In the genomic region with DNA sequence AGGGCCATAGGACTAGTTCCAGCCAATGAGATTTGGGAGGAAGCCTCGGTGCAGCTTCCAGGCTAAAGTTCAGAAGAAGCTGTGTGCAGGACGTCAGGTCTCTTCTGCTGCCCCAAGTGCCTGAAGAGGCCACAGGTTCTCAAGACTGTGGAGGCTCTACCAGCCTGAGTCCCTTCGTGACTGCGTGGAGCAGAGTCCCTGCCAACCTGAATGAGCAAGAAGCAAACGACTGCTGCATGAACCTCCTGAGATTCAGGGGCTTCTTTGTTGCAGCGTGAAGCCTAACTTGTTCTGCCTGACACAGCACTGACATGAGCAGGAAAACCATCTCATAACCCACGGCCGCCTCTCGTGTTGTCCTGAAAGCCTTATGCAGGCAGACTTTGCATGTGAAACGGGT, we compare ENCODE assay signal across 23 cellular contexts. TPM values are rescaled to one million over a fixed set of nuclear protein-coding genes. Genes with fewer than 3 reads are reported as not detected.
DNase-seq lines count a peak whose midpoint lies in the region; ATAC-seq and TF ChIP-seq lines count a peak whose summit lies in the region.
"Had no signal": no experiment of that assay in that cellular context is flagged by ENCODE, and none has a peak within 500 bp of the region (broad histone marks: within the 10 kb centered on the region; RNA-seq: fewer than 3 reads in every experiment).

No MANE protein-coding gene starts in this region.

- no peaks in the 10 kb centered on the region for H3K9me2 ChIP-seq in GM23248 (ENCODE audit: insufficient read depth)

- H3K27me3 ChIP-seq in left ventricle myocardium inferior (ENCODE audit: low read depth) = peaks cover 41% of the 10 kb centered on the region
- H3K27me3 ChIP-seq in GM23248 (replicated peaks; ENCODE audit: insufficient read depth) = no peaks in the 10 kb centered on the region
- no peaks in the 10 kb centered on the region for H3K27me3 ChIP-seq in osteoblast (ENCODE audit: insufficient read depth, low read length)
- peaks cover 0 to 2% (median 0%) of the 10 kb centered on the region in 5 donors for H3K27me3 ChIP-seq in subcutaneous abdominal adipose tissue (ENCODE audit: control insufficient read depth in 5 of 5, insufficient read depth in 4 of 5, low read length in 5 of 5)
- peaks cover 0 to 22% (median 6%) of the 10 kb centered on the region in 3 donors for H3K27me3 ChIP-seq in stomach
- H3K27me3 ChIP-seq: BE2C had no signal

- TF ChIP-seq EP300 in stomach (IDR thresholded peaks at IDR 0.05) = no peak

- no peak overlapping the region for H2AFZ ChIP-seq in GM23248
- no peak overlapping the region for H2AFZ ChIP-seq in osteoblast (ENCODE audit: low read length)

- H3K27ac ChIP-seq in left ventricle myocardium inferior (replicated peaks) (no peak overlapping the region), GM23248 (peak overlapping the region; percentile 86), osteoblast (ENCODE audit: low read depth, low read length) (no peak overlapping the region), subcutaneous abdominal adipose tissue (ENCODE audit: low read depth, low read length) (peak overlapping the region; percentile 79), stomach (no peak overlapping the region)
- H3K27ac ChIP-seq: 22Rv1; A549; BLaER1 treated with 17β-estradiol and CSF1 and Interleukin-3, amounts not matched to agents 10 nM and 100 nM had no signal

- ATAC-seq in Right ventricle myocardium superior (ENCODE audit: poor library complexity) (no peak), HG03097 (IDR thresholded peaks at IDR 0.05; ENCODE audit: low FRiP score, unreplicated experiment) (no peak), GM18511 (IDR thresholded peaks at IDR 0.05; ENCODE audit: unreplicated experiment) (no peak)
- ATAC-seq: A549 had no signal

- H3K79me2 ChIP-seq in GM23248 (ENCODE audit: insufficient read depth) (peaks cover 100% of the 10 kb centered on the region), osteoblast (ENCODE audit: insufficient read depth, low read length) (no peaks in the 10 kb centered on the region)

- no peaks in the 10 kb centered on the region for H3K36me3 ChIP-seq in left ventricle myocardium inferior
- H3K36me3 ChIP-seq in GM23248 (ENCODE audit: low read depth) = peaks cover 29% of the 10 kb centered on the region
- no peaks in the 10 kb centered on the region for H3K36me3 ChIP-seq in osteoblast (ENCODE audit: insufficient read depth, low read length)
- H3K36me3 ChIP-seq in subcutaneous abdominal adipose tissue (ENCODE audit: control insufficient read depth in 5 of 5, insufficient read depth in 5 of 5, low read length in 5 of 5) = peaks cover 0 to 18% (median 9%) of the 10 kb centered on the region in 5 donors
- H3K36me3 ChIP-seq in stomach = peaks cover 0 to 9% (median 0%) of the 10 kb centered on the region in 4 donors
- H3K36me3 ChIP-seq: BE2C; BLaER1 treated with 17β-estradiol and CSF1 and Interleukin-3, amounts not matched to agents 10 nM and 100 nM had no signal

- no peak for TF ChIP-seq POLR2A in stomach (IDR thresholded peaks at IDR 0.05)

- intact Hi-C loops in Right ventricle myocardium superior (cut with DNase I) (no loop called here), left ventricle myocardium inferior (cut with micrococcal nuclease) (no loop called here), stomach (cut with DNase I; ENCODE audit: low total_unique reads) (no loop called here)

- no peak overlapping the region for H3K4me3 ChIP-seq in left ventricle myocardium inferior
- H3K4me3 ChIP-seq in GM23248 = no peak overlapping the region
- no peak overlapping the region for H3K4me3 ChIP-seq in osteoblast (ENCODE audit: insufficient read depth, low read length)
- H3K4me3 ChIP-seq in subcutaneous abdominal adipose tissue (ENCODE audit: low read depth in 1 of 5, low read length in 5 of 5) = no peak overlapping the region
- H3K4me3 ChIP-seq in stomach = no peak overlapping the region
- H3K4me3 ChIP-seq: A549; BLaER1 treated with 17β-estradiol and CSF1 and Interleukin-3, amounts not matched to agents 10 nM and 100 nM had no signal

- TF ChIP-seq CTCF in left ventricle myocardium inferior (IDR thresholded peaks at IDR 0.05; ENCODE audit: borderline replicate concordance) (no peak), osteoblast (IDR thresholded peaks at IDR 0.05; ENCODE audit: extremely low read depth, low read depth, low read length) (no peak), stomach (IDR thresholded peaks at IDR 0.05) (no peak)

- peaks cover 24% of the 10 kb centered on the region; the same call in 1 of the 2 replicates for H4K20me1 ChIP-seq in GM23248 (ENCODE audit: insufficient read depth)
- peaks cover 25% of the 10 kb centered on the region for H4K20me1 ChIP-seq in osteoblast (ENCODE audit: insufficient read depth, low read length)
- H4K20me1 ChIP-seq: BLaER1 treated with 17β-estradiol and CSF1 and Interleukin-3, amounts not matched to agents 10 nM and 100 nM had no signal

- H3K9ac ChIP-seq in GM23248 = peak overlapping the region; percentile 67
- no peak overlapping the region for H3K9ac ChIP-seq in subcutaneous abdominal adipose tissue (ENCODE audit: low read length in 5 of 5)
- H3K9ac ChIP-seq: BLaER1 treated with 17β-estradiol and CSF1 and Interleukin-3, amounts not matched to agents 10 nM and 100 nM had no signal

- H3K4me2 ChIP-seq in GM23248 (ENCODE audit: unreplicated experiment) = peak overlapping the region; percentile 36
- H3K4me2 ChIP-seq in osteoblast (ENCODE audit: insufficient read depth, low read length) = no peak overlapping the region
- H3K4me2 ChIP-seq: A549 had no signal

- H3K4me1 ChIP-seq in left ventricle myocardium inferior (no peaks in the 10 kb centered on the region), GM23248 (ENCODE audit: insufficient read depth) (peaks cover 92% of the 10 kb centered on the region), osteoblast (ENCODE audit: insufficient read depth, low read length) (peaks cover 17% of the 10 kb centered on the region), subcutaneous abdominal adipose tissue (ENCODE audit: control insufficient read depth in 5 of 5, insufficient read depth in 5 of 5, low read length in 5 of 5) (peaks cover 5 to 72% (median 57%) of the 10 kb centered on the region in 5 donors), stomach (peaks cover 0 to 19% (median 3%) of the 10 kb centered on the region in 4 donors)
- H3K4me1 ChIP-seq: A549, BE2C had no signal

- peaks cover 97% of the 10 kb centered on the region for H3F3A ChIP-seq in GM23248 (ENCODE audit: insufficient read depth)

- WGBS in GM23248 (ENCODE audit: low coverage in 1 of 2, low lambda C conversion rate in 2 of 2, missing lambda C conversion rate in 2 of 2), 2 experiments = 41 to 45% methylated on average over 10 of the region's 10 CpGs
- 80 to 88% (median 86%) methylated on average over 10 of the region's 10 CpGs for WGBS in stomach, 5 donors

- DNase-seq in Right ventricle myocardium superior = peak; percentile 24
- no peak for DNase-seq in left ventricle myocardium inferior
- DNase-seq in GM23248 = peak; percentile 48
- DNase-seq in osteoblast (ENCODE audit: insufficient read length, low spot score, missing footprints) = peak; percentile 18
- DNase-seq in stomach = no peak
- DNase-seq: ACHN; AML-193; BE2C; Calu3; CD4-positive, alpha-beta T cell; CD8-positive, alpha-beta memory T cell; COR-L47; DMS53; DMS79 treated with DMSO at 0.1 percent for 48 hours; GF-D8; H7; HCEC 1CT had no signal

- in situ Hi-C loops in GM23248 (cut with MboI) = no loop called here

- H3K9me3 ChIP-seq in left ventricle myocardium inferior (replicated peaks) (no peaks in the 10 kb centered on the region), GM23248 (ENCODE audit: low read depth) (no peaks in the 10 kb centered on the region), osteoblast (ENCODE audit: low read depth, low read length) (no peaks in the 10 kb centered on the region), subcutaneous abdominal adipose tissue (ENCODE audit: control insufficient read depth in 5 of 5, low read length in 5 of 5) (no peaks in the 10 kb centered on the region), stomach (no peaks in the 10 kb centered on the region)
- H3K9me3 ChIP-seq: A549; BE2C; BLaER1 treated with 17β-estradiol and CSF1 and Interleukin-3, amounts not matched to agents 10 nM and 100 nM had no signal

RNA-seq across cellular contexts. Expression of a gene that starts 39.7 kb away (rescaled TPM):
- 1.9 TPM for total RNA-seq in Right ventricle myocardium superior
- total RNA-seq in left ventricle myocardium inferior = 2.7 TPM
- total RNA-seq in GM23248 (2014; rRNA removed; shearing (Covaris generic)) = 467 and 544 TPM in 2 replicates
- polyA plus RNA-seq in GM23248 (2016; fragmentation: Nextera tagmentation; extraction: Ambion mirVana) = 248 and 253 TPM in 2 replicates
- total RNA-seq in osteoblast = 9.4 TPM in 2 replicates
- total RNA-seq in stomach = 10 to 100 TPM in 3 of 5 donors, 1 to 10 TPM in 1, under 1 TPM in 1; 0.58 to 58.0 (median 22.8) TPM
- 10 to 100 TPM in 2 of 3 donors, 1 to 10 TPM in 1; 5.6 to 13.0 (median 11.6) TPM for polyA plus RNA-seq in stomach
- total RNA-seq: Calu3; CD4-positive, alpha-beta T cell; CD8-positive, alpha-beta memory T cell had no signal
- polyA plus RNA-seq: CD8-positive, alpha-beta memory T cell had no signal

Comparison
In these comparisons a context has a peak if more than half of its experiments do, and no peak if none do; other contexts are left out.
1. DNase-seq: peak in Right ventricle myocardium superior (single experiment), GM23248 (single experiment) and osteoblast (single experiment); none in left ventricle myocardium inferior (single experiment) and stomach (single experiment).
2. H3K27ac ChIP-seq: peak in GM23248 (single experiment) and subcutaneous abdominal adipose tissue (single experiment); none in left ventricle myocardium inferior (single experiment), osteoblast (single experiment) and stomach (0 of 5).